24 cellular contexts compared by ENCODE assay signal in genomic region chr1:64766385-64766784, GRCh38.
DNase-seq lines count a peak whose midpoint lies in the region; ATAC-seq and FAIRE-seq lines count a peak whose summit lies in the region.
"Had no signal": no experiment of that assay in that cellular context is flagged by ENCODE, and none has a peak within 500 bp of the region (broad histone marks: within the 10 kb centered on the region; RNA-seq: fewer than 3 reads in every experiment).

No MANE protein-coding gene starts in this region.

- peak; percentile 27 for FAIRE-seq in islet of Langerhans (lab: Jason Lieb, UNC)
- FAIRE-seq: astrocyte had no signal

- peak; percentile 93 for DNase-seq in DMS53 treated with DMSO at 0.1 percent for 48 hours (lab: John Stamatoyannopoulos, UW; ENCODE audit: unreplicated experiment)
- DNase-seq in NCI-H2029 (lab: John Stamatoyannopoulos, UW): peak; percentile 89
- DNase-seq in amniotic epithelial cell (ENCODE audit: low read depth): peak; percentile 93
- no peak for DNase-seq in NCI-H1417 (lab: John Stamatoyannopoulos, UW)
- DNase-seq: activated CD4-positive, alpha-beta memory T cell treated with anti-CD3 and anti-CD28 coated beads for 36 hours; activated CD4-positive, alpha-beta T cell treated with anti-CD3 and anti-CD28 coated beads for 1 hour; activated T-cell treated with anti-CD3 and anti-CD28 coated beads, Interleukin-2, amount 50 U/mL, for 72 hours; dermis blood vessel endothelial cell; endodermal cell; GDM1; lower lobe of right lung; mucosa of descending colon; NCI-H1048; NCI-H1694 treated with DMSO at 0.1 percent for 48 hours; PC-9; stimulated activated CD4-positive, alpha-beta T cell treated with anti-CD3 and anti-CD28 coated beads, Interleukin-4, amount 100 ng/mL, for 24 hours; T-helper 17 cell; thyroid gland had no signal

- ATAC-seq in GM18517 (IDR thresholded peaks at IDR 0.05; ENCODE audit: unreplicated experiment): no peak
- ATAC-seq in HG02938 (IDR thresholded peaks at IDR 0.05; ENCODE audit: unreplicated experiment): no peak
- ATAC-seq: activated T-cell treated with anti-CD3 and anti-CD28 coated beads, Interleukin-2, amount 50 U/mL, for 72 hours; lower lobe of right lung; mucosa of descending colon; Right ventricle myocardium inferior; SK-N-SH treated with all-trans-retinoic acid at 6 μM for 48 hours; T-helper 17 cell had no signal

Comparison
In these comparisons a context has a peak if more than half of its experiments do, and no peak if none do; other contexts are left out.
1. DNase-seq: peak in DMS53 treated with DMSO at 0.1 percent for 48 hours (single experiment), NCI-H2029 (single experiment) and amniotic epithelial cell (single experiment); none in NCI-H1417 (0 of 3).